ENCODE assay signal across 2 cellular contexts in the genomic region with DNA sequence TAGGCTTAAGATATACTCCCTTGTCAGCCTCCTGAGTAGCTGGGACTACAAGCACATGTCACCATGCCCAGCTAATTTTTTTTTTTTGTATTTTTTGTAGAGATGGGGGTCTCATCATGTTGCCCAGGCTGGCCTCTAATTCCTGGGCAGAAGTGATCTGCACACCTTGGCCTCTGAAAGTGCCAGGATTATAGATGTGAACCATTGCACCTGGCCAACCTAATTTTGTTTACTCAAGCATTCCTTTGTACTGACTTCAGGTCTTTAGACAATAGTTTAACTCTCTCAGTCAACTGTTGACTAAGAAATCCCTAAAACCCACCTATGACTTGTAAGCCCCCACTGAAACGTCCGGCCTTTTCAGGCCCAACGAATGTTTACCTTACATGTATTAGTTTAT.
TF ChIP-seq lines count a peak whose summit lies in the region.

No MANE protein-coding gene starts in this region.

TF ChIP-seq in WTC11, 78 proteins besides CTCF, POLR2A, EP300 and RAD21 (continued from another document):
- TF ChIP-seq, protein P1, sequence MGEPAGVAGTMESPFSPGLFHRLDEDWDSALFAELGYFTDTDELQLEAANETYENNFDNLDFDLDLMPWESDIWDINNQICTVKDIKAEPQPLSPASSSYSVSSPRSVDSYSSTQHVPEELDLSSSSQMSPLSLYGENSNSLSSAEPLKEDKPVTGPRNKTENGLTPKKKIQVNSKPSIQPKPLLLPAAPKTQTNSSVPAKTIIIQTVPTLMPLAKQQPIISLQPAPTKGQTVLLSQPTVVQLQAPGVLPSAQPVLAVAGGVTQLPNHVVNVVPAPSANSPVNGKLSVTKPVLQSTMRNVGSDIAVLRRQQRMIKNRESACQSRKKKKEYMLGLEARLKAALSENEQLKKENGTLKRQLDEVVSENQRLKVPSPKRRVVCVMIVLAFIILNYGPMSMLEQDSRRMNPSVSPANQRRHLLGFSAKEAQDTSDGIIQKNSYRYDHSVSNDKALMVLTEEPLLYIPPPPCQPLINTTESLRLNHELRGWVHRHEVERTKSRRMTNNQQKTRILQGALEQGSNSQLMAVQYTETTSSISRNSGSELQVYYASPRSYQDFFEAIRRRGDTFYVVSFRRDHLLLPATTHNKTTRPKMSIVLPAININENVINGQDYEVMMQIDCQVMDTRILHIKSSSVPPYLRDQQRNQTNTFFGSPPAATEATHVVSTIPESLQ (CRISPR knock-in tag; IDR thresholded peaks at IDR 0.05): no peak
- TF ChIP-seq CBFB (CRISPR knock-in tag; IDR thresholded peaks at IDR 0.05; ENCODE audit: low read depth): no peak
- TF ChIP-seq RELA (CRISPR knock-in tag; IDR thresholded peaks at IDR 0.05; ENCODE audit: borderline replicate concordance): no peak
- TF ChIP-seq, protein P2, sequence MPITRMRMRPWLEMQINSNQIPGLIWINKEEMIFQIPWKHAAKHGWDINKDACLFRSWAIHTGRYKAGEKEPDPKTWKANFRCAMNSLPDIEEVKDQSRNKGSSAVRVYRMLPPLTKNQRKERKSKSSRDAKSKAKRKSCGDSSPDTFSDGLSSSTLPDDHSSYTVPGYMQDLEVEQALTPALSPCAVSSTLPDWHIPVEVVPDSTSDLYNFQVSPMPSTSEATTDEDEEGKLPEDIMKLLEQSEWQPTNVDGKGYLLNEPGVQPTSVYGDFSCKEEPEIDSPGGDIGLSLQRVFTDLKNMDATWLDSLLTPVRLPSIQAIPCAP (CRISPR knock-in tag; IDR thresholded peaks at IDR 0.05): no peak
- TF ChIP-seq E2F1 (CRISPR knock-in tag; IDR thresholded peaks at IDR 0.05): no peak

TF ChIP-seq in SK-N-SH treated with all-trans-retinoic acid at 6 μM for 48 hours, 23 proteins besides CTCF, POLR2A, EP300 and RAD21 (continued from another document):
- TF ChIP-seq CREB5 (CRISPR knock-in tag; IDR thresholded peaks at IDR 0.05; ENCODE audit: low read depth): no peak
- no peak for TF ChIP-seq TSHZ2 (CRISPR knock-in tag; IDR thresholded peaks at IDR 0.05)
- TF ChIP-seq TOX (CRISPR knock-in tag; IDR thresholded peaks at IDR 0.05; ENCODE audit: borderline replicate concordance): no peak
- TF ChIP-seq POU6F1 (CRISPR knock-in tag; IDR thresholded peaks at IDR 0.05; ENCODE audit: borderline replicate concordance, low read depth): no peak
- TF ChIP-seq ZC3H10 (CRISPR knock-in tag; IDR thresholded peaks at IDR 0.05): no peak
- no peak for TF ChIP-seq ZNF70 (CRISPR knock-in tag; IDR thresholded peaks at IDR 0.05)
- TF ChIP-seq SNAI2 (CRISPR knock-in tag; IDR thresholded peaks at IDR 0.05): no peak
- no peak for TF ChIP-seq BACH2 (CRISPR knock-in tag; IDR thresholded peaks at IDR 0.05; ENCODE audit: borderline replicate concordance)
